In genomic region chr2:57862153-57862552, GRCh38 we compare ENCODE assay signal across 25 cellular contexts.
A peak's percentile ranks its signal among the peaks of the same experiment; 100 is the strongest.
DNase-seq lines count a peak whose midpoint lies in the region; ATAC-seq, FAIRE-seq and TF ChIP-seq lines count a peak whose summit lies in the region.
"Had no signal": no experiment of that assay in that cellular context is flagged by ENCODE, and none has a peak within 500 bp of the region (broad histone marks: within the 10 kb centered on the region; RNA-seq: fewer than 3 reads in every experiment).

No MANE protein-coding gene starts in this region.

- intact Hi-C loops in PC-3 (cut with micrococcal nuclease) (no loop called here), right lobe of liver (cut with DNase I) (no loop called here)

- peak overlapping the region; percentile 69 for H3K9ac ChIP-seq in PC-3 (ENCODE audit: low read length)

- DNase-seq in A549 (ENCODE audit: low read depth in 1 of 2, low spot score in 1 of 2): peak; percentile 30 to 48
- DNase-seq in PC-3: peak; percentile 87
- DNase-seq in RWPE2 (ENCODE audit: low spot score): no peak
- DNase-seq in hepatocyte (ENCODE audit: low spot score): no peak
- no peak for DNase-seq in G401 (ENCODE audit: low spot score)
- no peak for DNase-seq in right lobe of liver
- DNase-seq: ACHN; BE2C; CD8-positive, alpha-beta memory T cell; DMS 273 treated with DMSO at 0.1 percent for 48 hours; DMS79; EL; HCEC 1CT; NCI-H1092 treated with DMSO at 0.1 percent for 48 hours; NCI-H1436; NCI-H1930; NCI-H2107; NCI-H774; Peyer's patch; Right ventricle myocardium superior had no signal

- TF ChIP-seq POLR2A in A549 (IDR thresholded peaks at IDR 0.05; ENCODE audit: low read length) (no peak), right lobe of liver (IDR thresholded peaks at IDR 0.05) (no peak)

- H3F3A ChIP-seq in PC-3 (ENCODE audit: low read length, unreplicated experiment): peaks cover 11% of the 10 kb centered on the region

- WGBS in A549 (ENCODE audit: missing lambda C conversion rate): 31% methylated on average over 2 of the region's 2 CpGs
- 58% methylated on average over 2 of the region's 2 CpGs for WGBS in hepatocyte (ENCODE audit: low lambda C conversion rate, missing lambda C conversion rate)
- 92% methylated on average over 2 of the region's 2 CpGs for WGBS in right lobe of liver (ENCODE audit: insufficient coverage, low coverage, low lambda C conversion rate, missing lambda C conversion rate)

- TF ChIP-seq EP300 in A549 (IDR thresholded peaks at IDR 0.05): no peak

- H3K27me3 ChIP-seq in PC-3 (ENCODE audit: low read length) (no peaks in the 10 kb centered on the region), RWPE2 (ENCODE audit: insufficient read depth, poor library complexity, severe bottlenecking) (no peaks in the 10 kb centered on the region), hepatocyte (no peaks in the 10 kb centered on the region), right lobe of liver (no peaks in the 10 kb centered on the region)
- H3K27me3 ChIP-seq: BE2C, Peyer's patch had no signal

- ATAC-seq in A549 (peak; percentile 78 to 92; a peak in 5 of 6 replicates), PC-3 (peak; percentile 81), RWPE2 (ENCODE audit: low read depth) (peak; percentile 99), HG02571 (IDR thresholded peaks at IDR 0.05; ENCODE audit: unreplicated experiment) (no peak), HG03045 (IDR thresholded peaks at IDR 0.05; ENCODE audit: unreplicated experiment) (no peak), right lobe of liver (no peak)

- no peak overlapping the region for H3K4me3 ChIP-seq in A549
- peak overlapping the region; percentile 28; the same call in 1 of the 2 replicates for H3K4me3 ChIP-seq in PC-3 (ENCODE audit: low read length)
- no peak overlapping the region for H3K4me3 ChIP-seq in RWPE2 (ENCODE audit: severe bottlenecking)
- no peak overlapping the region for H3K4me3 ChIP-seq in hepatocyte
- H3K4me3 ChIP-seq in right lobe of liver: no peak overlapping the region
- H3K4me3 ChIP-seq: Peyer's patch had no signal

- H3K4me1 ChIP-seq in A549 (peaks cover 38% of the 10 kb centered on the region), PC-3 (ENCODE audit: insufficient read depth, low read length) (peaks cover 59% of the 10 kb centered on the region), RWPE2 (ENCODE audit: insufficient read depth, poor library complexity, severe bottlenecking) (peaks cover 12% of the 10 kb centered on the region), hepatocyte (ENCODE audit: insufficient read depth) (no peaks in the 10 kb centered on the region), right lobe of liver (no peaks in the 10 kb centered on the region)
- H3K4me1 ChIP-seq: BE2C, Peyer's patch had no signal

- no peak for TF ChIP-seq RAD21 in A549 (conservative IDR thresholded peaks at IDR 0.05 in 1 of 2, IDR thresholded peaks at IDR 0.05 in 1 of 2)

- no peak for TF ChIP-seq CTCF in A549 (IDR thresholded peaks at IDR 0.05)
- TF ChIP-seq CTCF in PC-3 (conservative IDR thresholded peaks at IDR 0.05; ENCODE audit: low read depth, low read length): no peak
- TF ChIP-seq CTCF in RWPE2 (IDR thresholded peaks at IDR 0.05; ENCODE audit: poor library complexity, severe bottlenecking): no peak
- no peak for TF ChIP-seq CTCF in hepatocyte (IDR thresholded peaks at IDR 0.05; ENCODE audit: poor library complexity)
- TF ChIP-seq CTCF in right lobe of liver (IDR thresholded peaks at IDR 0.05): no peak

- in situ Hi-C loops in G401 (cut with HindIII; ENCODE audit: low sequenced_read_pairs): no loop called here

- CTCF ChIA-PET in A549 (lab: Yijun Ruan, JAX) (interaction anchor here (0.8 to 1.2 kb wide), 2 partner anchors 13 to 20 kb away, joined by 3 read pairs; no protein-coding TSS in a partner anchor), PC-3 (lab: Charles Lee) (interaction anchor here (0.9 kb wide), 1 partner anchor 44 kb away, joined by 3 read pairs; no protein-coding TSS in a partner anchor)

- H3K36me3 ChIP-seq in PC-3 (ENCODE audit: low read depth, low read length) (no peaks in the 10 kb centered on the region), RWPE2 (ENCODE audit: low read depth) (no peaks in the 10 kb centered on the region), hepatocyte (replicated peaks; ENCODE audit: insufficient read depth, low read depth) (no peaks in the 10 kb centered on the region), right lobe of liver (no peaks in the 10 kb centered on the region)
- H3K36me3 ChIP-seq: BE2C, Peyer's patch had no signal

- POLR2A ChIA-PET in A549 (lab: Yijun Ruan, JAX) (no interaction called here), PC-3 (lab: Charles Lee; ENCODE audit: unreplicated experiment) (no interaction called here)

- H3K4me2 ChIP-seq in A549 (peak overlapping the region; percentile 67), PC-3 (ENCODE audit: low read length) (peak overlapping the region; percentile 72), hepatocyte (peak overlapping the region; percentile 5)

- H3K79me2 ChIP-seq in PC-3 (ENCODE audit: low read length) (no peaks in the 10 kb centered on the region), hepatocyte (no peaks in the 10 kb centered on the region)

- no peak overlapping the region for H2AFZ ChIP-seq in PC-3 (ENCODE audit: low read length)
- no peak overlapping the region for H2AFZ ChIP-seq in hepatocyte

- BruUV-seq in PC-3 (replicated peaks; lab: Mats Ljungman, UMichigan): no TSS peak

- H3K9me2 ChIP-seq in PC-3 (replicated peaks; ENCODE audit: low read length) (no peaks in the 10 kb centered on the region), hepatocyte (replicated peaks; ENCODE audit: insufficient read depth) (no peaks in the 10 kb centered on the region)

- no peaks in the 10 kb centered on the region for H3K9me3 ChIP-seq in A549
- no peaks in the 10 kb centered on the region for H3K9me3 ChIP-seq in PC-3 (ENCODE audit: low read length)
- H3K9me3 ChIP-seq in RWPE2 (ENCODE audit: severe bottlenecking): no peaks in the 10 kb centered on the region
- no peaks in the 10 kb centered on the region for H3K9me3 ChIP-seq in hepatocyte (ENCODE audit: low read depth)
- no peaks in the 10 kb centered on the region for H3K9me3 ChIP-seq in right lobe of liver
- H3K9me3 ChIP-seq: BE2C, Peyer's patch had no signal

- peak overlapping the region; percentile 51 to 75 for H3K27ac ChIP-seq in A549
- peak overlapping the region; percentile 95 for H3K27ac ChIP-seq in PC-3 (ENCODE audit: low read length)
- peak overlapping the region; percentile 21 for H3K27ac ChIP-seq in RWPE2 (ENCODE audit: poor library complexity, severe bottlenecking)
- no peak overlapping the region for H3K27ac ChIP-seq in hepatocyte
- no peak overlapping the region for H3K27ac ChIP-seq in right lobe of liver
- H3K27ac ChIP-seq: 22Rv1, Peyer's patch had no signal

- H4K20me1 ChIP-seq in PC-3 (ENCODE audit: low read length) (no peaks in the 10 kb centered on the region), hepatocyte (ENCODE audit: insufficient read depth, poor library complexity, severe bottlenecking) (no peaks in the 10 kb centered on the region)

- FAIRE-seq in A549 (lab: Jason Lieb, UNC): peak; percentile 80
- FAIRE-seq: GM12892, H1 had no signal

TF ChIP-seq in A549, 52 proteins besides CTCF, POLR2A, EP300 and RAD21:
- TF ChIP-seq FOSL2 (IDR thresholded peaks at IDR 0.05): peak; percentile 58
- peak; percentile 63 for TF ChIP-seq FOSL2 (CRISPR knock-in tag; IDR thresholded peaks at IDR 0.05)
- no peak for TF ChIP-seq CBX2 (IDR thresholded peaks at IDR 0.05; ENCODE audit: borderline replicate concordance, low read depth)
- TF ChIP-seq JUNB (IDR thresholded peaks at IDR 0.05): peak; percentile 57; the same call in 1 of the 2 replicates
- TF ChIP-seq, protein P1, sequence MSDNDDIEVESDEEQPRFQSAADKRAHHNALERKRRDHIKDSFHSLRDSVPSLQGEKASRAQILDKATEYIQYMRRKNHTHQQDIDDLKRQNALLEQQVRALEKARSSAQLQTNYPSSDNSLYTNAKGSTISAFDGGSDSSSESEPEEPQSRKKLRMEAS (IDR thresholded peaks at IDR 0.05): peak; percentile 29; the same call in 1 of the 2 replicates
- peak in 1 of 2 experiments; percentile 24; a peak in 1 of 4 replicates for TF ChIP-seq CEBPB (IDR thresholded peaks at IDR 0.05)
- TF ChIP-seq GATA3 (IDR thresholded peaks at IDR 0.05; ENCODE audit: borderline replicate concordance): peak; percentile 43; the same call in 1 of the 2 replicates

Comparison
In these comparisons a context has a peak if more than half of its experiments do, and no peak if none do; other contexts are left out.
1. ATAC-seq: peak in A549 (2 of 2), PC-3 (single experiment) and RWPE2 (single experiment); none in HG02571 (single experiment), HG03045 (single experiment) and right lobe of liver (0 of 4).
2. DNase-seq: peak in A549 (2 of 2) and PC-3 (single experiment); none in RWPE2 (single experiment), hepatocyte (single experiment), G401 (single experiment) and right lobe of liver (0 of 3).
3. H3K27ac ChIP-seq: peak in A549 (2 of 2), PC-3 (single experiment) and RWPE2 (single experiment); none in hepatocyte (single experiment) and right lobe of liver (0 of 3).
4. H3K4me2 ChIP-seq: peak in every context shown above with its lines; median percentile 72 in PC-3; 67 in A549; 5 in hepatocyte.